In the genomic region with DNA sequence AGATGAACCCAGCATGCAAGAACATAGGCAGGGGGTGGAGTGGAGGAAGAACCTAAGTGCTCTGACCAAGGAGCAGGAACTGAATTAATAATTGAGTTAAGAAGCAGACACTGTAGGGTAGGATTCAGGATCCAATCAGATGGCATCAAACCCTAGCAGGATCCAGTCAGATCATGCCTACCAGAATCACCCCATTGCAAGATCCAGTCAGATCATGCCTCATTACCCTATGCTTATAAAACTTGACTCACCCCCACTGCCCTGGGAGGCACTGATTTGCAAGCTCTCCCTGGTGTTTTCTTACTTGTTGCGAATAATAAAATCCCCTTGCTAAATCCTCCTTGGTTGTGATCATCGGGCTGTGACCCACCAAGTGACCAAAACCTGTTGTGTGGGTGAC, we compare ENCODE assay signal across 22 cellular contexts. TPM values are rescaled to one million over a fixed set of nuclear protein-coding genes. Genes with fewer than 3 reads are reported as not detected.
A peak's percentile ranks its signal among the peaks of the same experiment; 100 is the strongest.
DNase-seq lines count a peak whose midpoint lies in the region; ATAC-seq, FAIRE-seq and TF ChIP-seq lines count a peak whose summit lies in the region.
"Had no signal": no experiment of that assay in that cellular context is flagged by ENCODE, and none has a peak within 500 bp of the region (broad histone marks: within the 10 kb centered on the region; RNA-seq: fewer than 3 reads in every experiment).

No MANE protein-coding gene starts in this region.

- ATAC-seq in GM21360 (IDR thresholded peaks at IDR 0.05; ENCODE audit: unreplicated experiment) (peak; percentile 66), T-helper 17 cell (no peak)
- ATAC-seq: PC-3 had no signal

- H3K4me3 Mint-ChIP-seq in T-helper 17 cell = no peak overlapping the region
- H3K4me3 Mint-ChIP-seq: B cell; CD4-positive, CD25-positive, alpha-beta regulatory T cell had no signal

- no peak for FAIRE-seq in RCC 7860 (lab: Jason Lieb, UNC)
- FAIRE-seq: GM12891 had no signal

- H3K4me3 ChIP-seq in epithelial cell of esophagus (ENCODE audit: low read length) = no peak overlapping the region
- H3K4me3 ChIP-seq: SJCRH30 had no signal

- no peaks in the 10 kb centered on the region for H3K36me3 Mint-ChIP-seq in T-helper 17 cell (ENCODE audit: low read depth)
- H3K36me3 Mint-ChIP-seq: CD4-positive, CD25-positive, alpha-beta regulatory T cell had no signal

- DNase-seq in RCC 7860 (ENCODE audit: low spot score) (peak; percentile 26), epithelial cell of esophagus (ENCODE audit: low read depth) (peak; percentile 29), left kidney (ENCODE audit: low read depth, low spot score) (peak; percentile 51), T-helper 17 cell (no peak), NCI-H2196 (lab: John Stamatoyannopoulos, UW; ENCODE audit: unreplicated experiment) (no peak), SKM-1 (lab: John Stamatoyannopoulos, UW; ENCODE audit: unreplicated experiment) (no peak)
- DNase-seq in activated CD4-positive, CD25-positive, alpha-beta regulatory T cell treated with anti-CD3 and anti-CD28 coated beads, Interleukin-2, amount 50 U/mL, for 72 hours = no peak
- DNase-seq: CD4-positive, CD25-positive, alpha-beta regulatory T cell; COR-L47; DMS53; EL; H7; MV-4-11; NCI-H1417 treated with DMSO at 0.1 percent for 48 hours; NCI-H1930; NCI-H345; NCI-H526; PC-3; SJCRH30 had no signal

- no peak overlapping the region for H3K27ac Mint-ChIP-seq in T-helper 17 cell
- H3K27ac Mint-ChIP-seq: B cell; CD4-positive, CD25-positive, alpha-beta regulatory T cell had no signal

- no peaks in the 10 kb centered on the region for H3K9me3 ChIP-seq in T-helper 17 cell (ENCODE audit: control insufficient read depth, low read length, poor library complexity, severe bottlenecking)
- H3K9me3 ChIP-seq: SJCRH30 had no signal

- no peaks in the 10 kb centered on the region for H3K27me3 Mint-ChIP-seq in T-helper 17 cell
- H3K27me3 Mint-ChIP-seq: B cell; CD4-positive, CD25-positive, alpha-beta regulatory T cell had no signal

- TF ChIP-seq CTCF in epithelial cell of esophagus (IDR thresholded peaks at IDR 0.05; ENCODE audit: insufficient read depth, low read depth, low read length, missing control alignments) = no peak

- no peaks in the 10 kb centered on the region for H3K4me1 Mint-ChIP-seq in T-helper 17 cell
- H3K4me1 Mint-ChIP-seq: B cell; CD4-positive, CD25-positive, alpha-beta regulatory T cell had no signal

RNA-seq across cellular contexts. Expression of gene TUSC1, which starts 19.7 kb away (rescaled TPM):
- not detected for total RNA-seq in T-helper 17 cell
- total RNA-seq: CD4-positive, CD25-positive, alpha-beta regulatory T cell; H7 had no signal

Comparison
In these comparisons a context has a peak if more than half of its experiments do, and no peak if none do; other contexts are left out.
1. DNase-seq: peak in RCC 7860 (single experiment), epithelial cell of esophagus (single experiment) and left kidney (single experiment); none in T-helper 17 cell (0 of 3), activated CD4-positive, CD25-positive, alpha-beta regulatory T cell treated with anti-CD3 and anti-CD28 coated beads, Interleukin-2, amount 50 U/mL, for 72 hours (single experiment), NCI-H2196 (single experiment) and SKM-1 (single experiment).